Comparison of ENCODE assay signal across 8 cellular contexts in genomic region chr6:155418017-155418749, GRCh38. TPM values are rescaled to one million over a fixed set of nuclear protein-coding genes. Genes with fewer than 3 reads are reported as not detected.
DNase-seq lines count a peak whose midpoint lies in the region; ATAC-seq, FAIRE-seq and TF ChIP-seq lines count a peak whose summit lies in the region.

No MANE protein-coding gene starts in this region.

- no peak overlapping the region for H3K4me2 ChIP-seq in K562 (ENCODE audit: insufficient read depth, low read length)

- H3K4me3 Mint-ChIP-seq in T-helper 2 cell treated with Interferon-gamma antibody and Interleukin-4, amounts not matched to agents 5 μg/mL and 100 μg/mL, for 36 hours: peak overlapping the region; percentile 80

- no peaks in the 10 kb centered on the region for H3K9me1 ChIP-seq in K562 (ENCODE audit: control insufficient read depth, insufficient read depth, low read length)

- in situ Hi-C loops in K562 (cut with MboI): no loop called here

- no TSS peak for BruUV-seq in K562 (replicated peaks; lab: Mats Ljungman, UMichigan)

- ATAC-seq in GM19395 (IDR thresholded peaks at IDR 0.05; ENCODE audit: unreplicated experiment) (peak; percentile 65), K562 (no peak)

- TF ChIP-seq POLR2A in K562 (conservative IDR thresholded peaks at IDR 0.05): no peak
- no peak for TF ChIP-seq POLR2A in suprapubic skin (IDR thresholded peaks at IDR 0.05)
- TF ChIP-seq POLR2A in prostate gland (IDR thresholded peaks at IDR 0.05): no peak

- no peaks in the 10 kb centered on the region for H3K36me3 Mint-ChIP-seq in T-helper 2 cell treated with Interferon-gamma antibody and Interleukin-4, amounts not matched to agents 5 μg/mL and 100 μg/mL, for 36 hours (ENCODE audit: low read depth)

- no peaks in the 10 kb centered on the region for H4K20me1 ChIP-seq in K562 (replicated peaks; ENCODE audit: control insufficient read depth, insufficient read depth, low read length)

- DNase-seq in AG08395 (ENCODE audit: low spot score) (peak; percentile 33), HPDE6-E6E7 (ENCODE audit: extremely low spot score) (peak; percentile 36), K562 (ENCODE audit: extremely low read depth in 1 of 4, low spot score in 3 of 4) (no peak), myocyte (ENCODE audit: low read depth) (peak; percentile 59), suprapubic skin (ENCODE audit: low spot score in 2 of 2) (peak in 1 of 2 donors; percentile 59), prostate gland (ENCODE audit: low spot score) (no peak)
- DNase-seq in T-helper 2 cell treated with Interferon-gamma antibody and Interleukin-4, amounts not matched to agents 5 μg/mL and 100 μg/mL, for 36 hours (ENCODE audit: low spot score): peak; percentile 69

- H3K9me3 Mint-ChIP-seq in T-helper 2 cell treated with Interferon-gamma antibody and Interleukin-4, amounts not matched to agents 5 μg/mL and 100 μg/mL, for 36 hours: no peaks in the 10 kb centered on the region

- no peaks in the 10 kb centered on the region for H3K79me2 ChIP-seq in K562 (ENCODE audit: control insufficient read depth, insufficient read depth, low read length)

- peaks cover 10 to 16% of the 10 kb centered on the region in 2 experiments; a peak in 4 of 5 replicates for H3K27me3 ChIP-seq in K562 (ENCODE audit: control insufficient read depth in 2 of 2, insufficient read depth in 2 of 2, low read length in 2 of 2)
- no peaks in the 10 kb centered on the region for H3K27me3 ChIP-seq in suprapubic skin
- H3K27me3 ChIP-seq in prostate gland (replicated peaks; ENCODE audit: insufficient read depth): no peaks in the 10 kb centered on the region

- H3K9me3 ChIP-seq in K562 (replicated peaks; ENCODE audit: control insufficient read depth, insufficient read depth, low read depth, low read length): no peaks in the 10 kb centered on the region
- H3K9me3 ChIP-seq in suprapubic skin: no peaks in the 10 kb centered on the region
- no peaks in the 10 kb centered on the region for H3K9me3 ChIP-seq in prostate gland

- H3K9ac ChIP-seq in K562 (ENCODE audit: insufficient read depth in 1 of 2, low read depth in 2 of 2, low read length in 2 of 2): no peak overlapping the region

- CTCF ChIA-PET in K562 (lab: Yijun Ruan, JAX; ENCODE audit: low intra/inter-chr PET ratio): no interaction called here

- no peaks in the 10 kb centered on the region for H3K4me1 ChIP-seq in K562 (replicated peaks in 1 of 2; ENCODE audit: control insufficient read depth in 2 of 2, insufficient read depth in 2 of 2, low read length in 2 of 2)
- peaks cover 21% of the 10 kb centered on the region for H3K4me1 ChIP-seq in suprapubic skin
- H3K4me1 ChIP-seq in prostate gland (replicated peaks): no peaks in the 10 kb centered on the region

- H3K27ac Mint-ChIP-seq in T-helper 2 cell treated with Interferon-gamma antibody and Interleukin-4, amounts not matched to agents 5 μg/mL and 100 μg/mL, for 36 hours: peak overlapping the region; percentile 96

- 2% methylated on average over 8 of the region's 9 CpGs for WGBS in K562 (ENCODE audit: insufficient coverage, low coverage, missing lambda C conversion rate)
- WGBS in suprapubic skin: 9% methylated on average over 9 of the region's 9 CpGs
- WGBS in prostate gland: 17% methylated on average over 9 of the region's 9 CpGs

- peaks cover 35% of the 10 kb centered on the region for H3K4me1 Mint-ChIP-seq in T-helper 2 cell treated with Interferon-gamma antibody and Interleukin-4, amounts not matched to agents 5 μg/mL and 100 μg/mL, for 36 hours (ENCODE audit: low read depth)

- no peak overlapping the region for H2AFZ ChIP-seq in K562 (ENCODE audit: low read depth, low read length)

- intact Hi-C loops in K562 (cut with micrococcal nuclease) (no loop called here), prostate gland (cut with DNase I) (no loop called here)

- H3K4me3 ChIP-seq in K562: no peak overlapping the region
- H3K4me3 ChIP-seq in suprapubic skin: peak overlapping the region; percentile 16
- no peak overlapping the region for H3K4me3 ChIP-seq in prostate gland

- no peak overlapping the region for H3K27ac ChIP-seq in K562 (ENCODE audit: extremely low read depth, low read depth, low read length)
- peak overlapping the region; percentile 43 for H3K27ac ChIP-seq in suprapubic skin
- H3K27ac ChIP-seq in prostate gland: no peak overlapping the region

- POLR2A ChIA-PET in K562 (lab: Yijun Ruan, JAX): interaction anchor here (1.1 to 1.2 kb wide), 2 partner anchors 11 to 29 kb away, joined by 3 to 4 read pairs; no protein-coding TSS in a partner anchor

- TF ChIP-seq RAD21 in K562 (CRISPR knock-in tag; conservative IDR thresholded peaks at IDR 0.05 in 1 of 2, IDR thresholded peaks at IDR 0.05 in 1 of 2): no peak

- no peak for TF ChIP-seq CTCF in K562 (IDR thresholded peaks at IDR 0.05 in 2 of 3, conservative IDR thresholded peaks at IDR 0.05 in 1 of 3; ENCODE audit: insufficient read depth in 2 of 3, low read depth in 1 of 3, low read length in 3 of 3)
- TF ChIP-seq CTCF in suprapubic skin (IDR thresholded peaks at IDR 0.05): no peak
- no peak for TF ChIP-seq CTCF in prostate gland (IDR thresholded peaks at IDR 0.05)

- TF ChIP-seq EP300 in K562 (IDR thresholded peaks at IDR 0.05; ENCODE audit: low read length): no peak
- TF ChIP-seq EP300 in suprapubic skin (IDR thresholded peaks at IDR 0.05): no peak

- H3K36me3 ChIP-seq in K562 (ENCODE audit: control insufficient read depth, insufficient read depth, low read length) (no peaks in the 10 kb centered on the region), suprapubic skin (no peaks in the 10 kb centered on the region), prostate gland (no peaks in the 10 kb centered on the region)

- no peak for FAIRE-seq in K562 (lab: Jason Lieb, UNC)

- H3K27me3 Mint-ChIP-seq in T-helper 2 cell treated with Interferon-gamma antibody and Interleukin-4, amounts not matched to agents 5 μg/mL and 100 μg/mL, for 36 hours (ENCODE audit: low read depth): no peaks in the 10 kb centered on the region

TF ChIP-seq in K562, 482 proteins besides CTCF, POLR2A, EP300 and RAD21 (continues in another document):
- TF ChIP-seq RBM25 (IDR thresholded peaks at IDR 0.05; ENCODE audit: low read depth, low read length, severe bottlenecking): no peak
- peak; percentile 87; the same call in 1 of the 2 replicates for TF ChIP-seq MYNN (IDR thresholded peaks at IDR 0.05)
- no peak for TF ChIP-seq MYNN (CRISPR knock-in tag; IDR thresholded peaks at IDR 0.05)
- TF ChIP-seq, protein P1, sequence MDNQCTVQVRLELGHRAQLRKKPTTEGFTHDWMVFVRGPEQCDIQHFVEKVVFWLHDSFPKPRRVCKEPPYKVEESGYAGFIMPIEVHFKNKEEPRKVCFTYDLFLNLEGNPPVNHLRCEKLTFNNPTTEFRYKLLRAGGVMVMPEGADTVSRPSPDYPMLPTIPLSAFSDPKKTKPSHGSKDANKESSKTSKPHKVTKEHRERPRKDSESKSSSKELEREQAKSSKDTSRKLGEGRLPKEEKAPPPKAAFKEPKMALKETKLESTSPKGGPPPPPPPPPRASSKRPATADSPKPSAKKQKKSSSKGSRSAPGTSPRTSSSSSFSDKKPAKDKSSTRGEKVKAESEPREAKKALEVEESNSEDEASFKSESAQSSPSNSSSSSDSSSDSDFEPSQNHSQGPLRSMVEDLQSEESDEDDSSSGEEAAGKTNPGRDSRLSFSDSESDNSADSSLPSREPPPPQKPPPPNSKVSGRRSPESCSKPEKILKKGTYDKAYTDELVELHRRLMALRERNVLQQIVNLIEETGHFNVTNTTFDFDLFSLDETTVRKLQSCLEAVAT (IDR thresholded peaks at IDR 0.05): no peak
- no peak for TF ChIP-seq MITF (IDR thresholded peaks at IDR 0.05)
- no peak for TF ChIP-seq FOXA3 (CRISPR knock-in tag; conservative IDR thresholded peaks at IDR 0.05 in 1 of 2, IDR thresholded peaks at IDR 0.05 in 1 of 2)
- TF ChIP-seq ZBTB7A (IDR thresholded peaks at IDR 0.05; ENCODE audit: borderline replicate concordance, control insufficient read depth, low read depth, low read length): no peak
- TF ChIP-seq MTF1 (CRISPR knock-in tag; IDR thresholded peaks at IDR 0.05; ENCODE audit: borderline replicate concordance): no peak
- TF ChIP-seq NUFIP1 (IDR thresholded peaks at IDR 0.05; ENCODE audit: partially characterized antibody): no peak
- peak; percentile 33 for TF ChIP-seq MEIS2 (IDR thresholded peaks at IDR 0.05; ENCODE audit: partially characterized antibody)

RNA-seq across cellular contexts. Expression of gene NOX3, which starts 37.5 kb away (rescaled TPM):
- not detected in 2 replicates for total RNA-seq in K562 (2011; cell fraction: chromatin; rRNA removed; ENCODE audit: low replicate concordance)
- total RNA-seq in K562 (2011; cell fraction: nucleolus; rRNA removed): not detected in 2 replicates
- not detected in 2 replicates for total RNA-seq in K562 (2011; cell fraction: nucleoplasm; rRNA removed)
- total RNA-seq in K562 (2014; rRNA removed): not detected in 2 replicates
- not detected in 2 replicates for total RNA-seq in K562 (2014; rRNA removed; fragmentation: Illumina TruSeq; extraction: Trizol)
- not detected in 2 replicates for total RNA-seq in K562 (2015; rRNA removed; fragmentation: Illumina TruSeq; extraction: Trizol)
- not detected in 2 replicates for total RNA-seq in K562 (2021)
- not detected in 2 replicates for polyA plus RNA-seq in K562 (2011; rRNA removed)
- polyA plus RNA-seq in K562 (2011; cell fraction: cytosol; rRNA removed): not detected in 2 replicates
- polyA plus RNA-seq in K562 (2011; cell fraction: nucleus; rRNA removed): not detected in 2 replicates
- polyA plus RNA-seq in K562 (2012): not detected in 2 replicates
- polyA plus RNA-seq in K562 (2014; fragmentation: Illumina TruSeq; extraction: Trizol): not detected in 2 replicates
- polyA plus RNA-seq in K562 (2014; fragmentation: Nextera tagmentation; extraction: Ambion mirVana): not detected
- polyA plus RNA-seq in K562 (2014; rRNA removed): not detected in 2 replicates
- polyA minus RNA-seq in K562 (2011; rRNA and poly(A)+ RNA removed): not detected in 2 replicates
- not detected in 2 replicates for polyA minus RNA-seq in K562 (2011; cell fraction: cytosol; rRNA and poly(A)+ RNA removed)
- not detected in 2 replicates for polyA minus RNA-seq in K562 (2011; cell fraction: nucleus; rRNA and poly(A)+ RNA removed)
- total RNA-seq in myocyte: not detected in 2 replicates
- not detected for polyA plus RNA-seq in myocyte (2012)
- total RNA-seq in suprapubic skin: not detected
- total RNA-seq in prostate gland: not detected

Comparison
In these comparisons a context has a peak if more than half of its experiments do, and no peak if none do; other contexts are left out.
1. DNase-seq: peak in AG08395 (single experiment), HPDE6-E6E7 (single experiment), T-helper 2 cell treated with Interferon-gamma antibody and Interleukin-4, amounts not matched to agents 5 μg/mL and 100 μg/mL, for 36 hours (single experiment) and myocyte (single experiment); none in K562 (0 of 4) and prostate gland (single experiment).